ENCODE assay signal across 1 cellular context in the genomic region with DNA sequence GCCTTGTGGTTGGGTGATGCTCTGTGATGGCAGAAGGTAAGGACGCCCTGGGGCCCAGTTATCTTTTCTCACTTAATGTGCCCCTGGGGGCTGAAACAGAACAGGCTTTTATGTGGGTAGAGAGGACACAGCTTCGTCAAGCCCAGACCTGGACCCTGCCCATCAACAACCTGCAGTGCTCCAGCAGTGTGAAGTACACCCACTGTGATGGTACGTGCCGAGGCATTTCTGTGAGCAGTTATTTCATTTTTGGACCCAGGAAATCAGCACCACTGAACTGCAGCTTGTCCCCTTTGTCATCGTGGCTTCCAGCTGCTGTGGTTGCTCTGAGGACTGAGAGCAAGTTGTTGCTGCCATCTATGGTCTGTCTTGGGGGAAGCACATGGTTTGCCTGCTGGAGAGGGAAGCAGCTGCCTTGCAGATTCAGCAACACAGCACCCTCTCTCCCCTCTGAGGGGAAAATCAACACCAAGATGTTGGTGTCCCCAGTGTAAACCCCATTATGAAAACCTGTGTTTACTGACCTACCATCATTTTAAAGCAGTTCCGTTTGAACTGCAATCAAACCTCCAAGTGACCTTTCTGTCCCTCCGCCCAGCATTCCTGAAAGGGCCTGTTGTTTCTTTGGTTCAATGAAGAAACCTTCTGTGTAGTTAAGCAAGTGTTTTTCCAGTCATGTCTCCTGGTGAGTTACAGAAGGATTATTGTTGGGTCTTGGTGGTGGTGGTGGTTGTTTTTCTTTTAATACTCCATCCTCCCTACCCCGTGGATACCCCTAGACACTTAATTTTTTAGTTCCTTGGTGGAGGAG.
TF ChIP-seq lines count a peak whose summit lies in the region.

No MANE protein-coding gene starts in this region.

TF ChIP-seq in HepG2, 621 proteins besides CTCF, POLR2A, EP300 and RAD21 (continued from another document and continues in another):
- TF ChIP-seq, protein P1, sequence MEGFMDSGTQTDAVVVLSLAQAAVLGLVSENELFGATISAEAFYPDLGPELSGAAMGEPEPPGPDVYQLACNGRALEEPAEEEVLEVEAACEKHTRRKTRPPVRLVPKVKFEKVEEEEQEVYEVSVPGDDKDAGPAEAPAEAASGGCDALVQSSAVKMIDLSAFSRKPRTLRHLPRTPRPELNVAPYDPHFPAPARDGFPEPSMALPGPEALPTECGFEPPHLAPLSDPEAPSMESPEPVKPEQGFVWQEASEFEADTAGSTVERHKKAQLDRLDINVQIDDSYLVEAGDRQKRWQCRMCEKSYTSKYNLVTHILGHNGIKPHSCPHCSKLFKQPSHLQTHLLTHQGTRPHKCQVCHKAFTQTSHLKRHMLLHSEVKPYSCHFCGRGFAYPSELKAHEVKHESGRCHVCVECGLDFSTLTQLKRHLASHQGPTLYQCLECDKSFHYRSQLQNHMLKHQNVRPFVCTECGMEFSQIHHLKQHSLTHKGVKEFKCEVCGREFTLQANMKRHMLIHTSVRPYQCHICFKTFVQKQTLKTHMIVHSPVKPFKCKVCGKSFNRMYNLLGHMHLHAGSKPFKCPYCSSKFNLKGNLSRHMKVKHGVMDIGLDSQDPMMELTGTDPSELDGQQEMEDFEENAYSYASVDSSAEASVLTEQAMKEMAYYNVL (CRISPR knock-in tag; IDR thresholded peaks at IDR 0.05; ENCODE audit: borderline replicate concordance) = peak; percentile 71; the same call in 1 of the 2 replicates
- TF ChIP-seq NR1H2 (CRISPR knock-in tag; IDR thresholded peaks at IDR 0.05; ENCODE audit: borderline replicate concordance, low read depth) (no peak), EED (CRISPR knock-in tag; IDR thresholded peaks at IDR 0.05) (no peak), KDM5A (IDR thresholded peaks at IDR 0.05; ENCODE audit: borderline replicate concordance, low read length) (peak; percentile 86), ZNF431 (CRISPR knock-in tag; IDR thresholded peaks at IDR 0.05; ENCODE audit: borderline replicate concordance, low read depth) (peak; percentile 83; the same call in 1 of the 2 replicates), ZNF747 (CRISPR knock-in tag; IDR thresholded peaks at IDR 0.05; ENCODE audit: borderline replicate concordance) (peak; percentile 51; the same call in 1 of the 2 replicates), ZNF709 (CRISPR knock-in tag; IDR thresholded peaks at IDR 0.05) (peak; percentile 56; the same call in 1 of the 2 replicates), ZNF546 (CRISPR knock-in tag; conservative IDR thresholded peaks at IDR 0.05) (0 out of 2 replicates have a peak, but pooled peaks have one; percentile 54), ZNF333 (CRISPR knock-in tag; IDR thresholded peaks at IDR 0.05; ENCODE audit: borderline replicate concordance) (no peak), CHD2 (IDR thresholded peaks at IDR 0.05; ENCODE audit: low read depth, low read length) (peak; percentile 44; the same call in 1 of the 2 replicates), ZNF577 (CRISPR knock-in tag; IDR thresholded peaks at IDR 0.05; ENCODE audit: borderline replicate concordance, low read depth) (no peak), FOXJ3 (CRISPR knock-in tag; IDR thresholded peaks at IDR 0.05; ENCODE audit: borderline replicate concordance) (peak; percentile 99), FIP1L1 (IDR thresholded peaks at IDR 0.05; ENCODE audit: borderline replicate concordance, insufficient read depth, low read depth, low read length) (no peak; the same call in 1 of the 2 replicates), FOXP1 (IDR thresholded peaks at IDR 0.05) (peak; percentile 98), FOXP1 (CRISPR knock-in tag; IDR thresholded peaks at IDR 0.05) (peak; percentile 99), DPF2 (CRISPR knock-in tag; IDR thresholded peaks at IDR 0.05; ENCODE audit: borderline replicate concordance, low read depth) (peak; percentile 96), HOXA3 (CRISPR knock-in tag; IDR thresholded peaks at IDR 0.05) (peak; percentile 86), GFI1 (CRISPR knock-in tag; IDR thresholded peaks at IDR 0.05; ENCODE audit: borderline replicate concordance) (peak; percentile 96), RBAK (CRISPR knock-in tag; IDR thresholded peaks at IDR 0.05) (no peak; the same call in 1 of the 2 replicates), SIX1 (CRISPR knock-in tag; IDR thresholded peaks at IDR 0.05; ENCODE audit: borderline replicate concordance) (peak; percentile 79), SMAD9 (CRISPR knock-in tag; IDR thresholded peaks at IDR 0.05) (no peak), ZNF205 (CRISPR knock-in tag; IDR thresholded peaks at IDR 0.05) (peak; percentile 87), SRSF9 (IDR thresholded peaks at IDR 0.05; ENCODE audit: borderline replicate concordance, insufficient read depth, low read depth, low read length, poor library complexity, severe bottlenecking) (no peak), MLLT10 (CRISPR knock-in tag; IDR thresholded peaks at IDR 0.05) (no peak), CBX5 (CRISPR knock-in tag; IDR thresholded peaks at IDR 0.05; ENCODE audit: borderline replicate concordance) (peak; percentile 87; the same call in 1 of the 2 replicates), TBL1XR1 (IDR thresholded peaks at IDR 0.05; ENCODE audit: borderline replicate concordance, low read length, partially characterized antibody) (peak; percentile 82), ZFAT (CRISPR knock-in tag; conservative IDR thresholded peaks at IDR 0.05) (no peak), RARA (CRISPR knock-in tag; IDR thresholded peaks at IDR 0.05) (peak; percentile 100), ZNF761 (CRISPR knock-in tag; conservative IDR thresholded peaks at IDR 0.05) (peak; percentile 90), POGZ (CRISPR knock-in tag; IDR thresholded peaks at IDR 0.05) (peak; percentile 79), ZNF672 (CRISPR knock-in tag; IDR thresholded peaks at IDR 0.05) (no peak), SMAD1 (CRISPR knock-in tag; IDR thresholded peaks at IDR 0.05; ENCODE audit: borderline replicate concordance, low read depth) (no peak), THAP11 (CRISPR knock-in tag; IDR thresholded peaks at IDR 0.05) (peak; percentile 73), KAT7 (CRISPR knock-in tag; IDR thresholded peaks at IDR 0.05; ENCODE audit: borderline replicate concordance) (0 out of 2 replicates have a peak, but pooled peaks have one; percentile 30), ATM (IDR thresholded peaks at IDR 0.05; ENCODE audit: borderline replicate concordance) (no peak)
- TF ChIP-seq, protein P2, sequence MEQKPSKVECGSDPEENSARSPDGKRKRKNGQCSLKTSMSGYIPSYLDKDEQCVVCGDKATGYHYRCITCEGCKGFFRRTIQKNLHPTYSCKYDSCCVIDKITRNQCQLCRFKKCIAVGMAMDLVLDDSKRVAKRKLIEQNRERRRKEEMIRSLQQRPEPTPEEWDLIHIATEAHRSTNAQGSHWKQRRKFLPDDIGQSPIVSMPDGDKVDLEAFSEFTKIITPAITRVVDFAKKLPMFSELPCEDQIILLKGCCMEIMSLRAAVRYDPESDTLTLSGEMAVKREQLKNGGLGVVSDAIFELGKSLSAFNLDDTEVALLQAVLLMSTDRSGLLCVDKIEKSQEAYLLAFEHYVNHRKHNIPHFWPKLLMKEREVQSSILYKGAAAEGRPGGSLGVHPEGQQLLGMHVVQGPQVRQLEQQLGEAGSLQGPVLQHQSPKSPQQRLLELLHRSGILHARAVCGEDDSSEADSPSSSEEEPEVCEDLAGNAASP (CRISPR knock-in tag; IDR thresholded peaks at IDR 0.05; ENCODE audit: borderline replicate concordance) = peak; percentile 96; the same call in 1 of the 2 replicates
- TF ChIP-seq, protein P3, sequence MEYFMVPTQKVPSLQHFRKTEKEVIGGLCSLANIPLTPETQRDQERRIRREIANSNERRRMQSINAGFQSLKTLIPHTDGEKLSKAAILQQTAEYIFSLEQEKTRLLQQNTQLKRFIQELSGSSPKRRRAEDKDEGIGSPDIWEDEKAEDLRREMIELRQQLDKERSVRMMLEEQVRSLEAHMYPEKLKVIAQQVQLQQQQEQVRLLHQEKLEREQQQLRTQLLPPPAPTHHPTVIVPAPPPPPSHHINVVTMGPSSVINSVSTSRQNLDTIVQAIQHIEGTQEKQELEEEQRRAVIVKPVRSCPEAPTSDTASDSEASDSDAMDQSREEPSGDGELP (IDR thresholded peaks at IDR 0.05; ENCODE audit: borderline replicate concordance, low read depth) = peak; percentile 94
- TF ChIP-seq, protein P4, sequence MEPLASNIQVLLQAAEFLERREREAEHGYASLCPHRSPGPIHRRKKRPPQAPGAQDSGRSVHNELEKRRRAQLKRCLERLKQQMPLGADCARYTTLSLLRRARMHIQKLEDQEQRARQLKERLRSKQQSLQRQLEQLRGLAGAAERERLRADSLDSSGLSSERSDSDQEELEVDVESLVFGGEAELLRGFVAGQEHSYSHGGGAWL (CRISPR knock-in tag; IDR thresholded peaks at IDR 0.05) = peak; percentile 73; the same call in 1 of the 2 replicates
- TF ChIP-seq, protein P5, sequence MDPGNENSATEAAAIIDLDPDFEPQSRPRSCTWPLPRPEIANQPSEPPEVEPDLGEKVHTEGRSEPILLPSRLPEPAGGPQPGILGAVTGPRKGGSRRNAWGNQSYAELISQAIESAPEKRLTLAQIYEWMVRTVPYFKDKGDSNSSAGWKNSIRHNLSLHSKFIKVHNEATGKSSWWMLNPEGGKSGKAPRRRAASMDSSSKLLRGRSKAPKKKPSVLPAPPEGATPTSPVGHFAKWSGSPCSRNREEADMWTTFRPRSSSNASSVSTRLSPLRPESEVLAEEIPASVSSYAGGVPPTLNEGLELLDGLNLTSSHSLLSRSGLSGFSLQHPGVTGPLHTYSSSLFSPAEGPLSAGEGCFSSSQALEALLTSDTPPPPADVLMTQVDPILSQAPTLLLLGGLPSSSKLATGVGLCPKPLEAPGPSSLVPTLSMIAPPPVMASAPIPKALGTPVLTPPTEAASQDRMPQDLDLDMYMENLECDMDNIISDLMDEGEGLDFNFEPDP (CRISPR knock-in tag; conservative IDR thresholded peaks at IDR 0.05) = 0 out of 2 replicates have a peak, but pooled peaks have one; percentile 93
- TF ChIP-seq, protein P6, sequence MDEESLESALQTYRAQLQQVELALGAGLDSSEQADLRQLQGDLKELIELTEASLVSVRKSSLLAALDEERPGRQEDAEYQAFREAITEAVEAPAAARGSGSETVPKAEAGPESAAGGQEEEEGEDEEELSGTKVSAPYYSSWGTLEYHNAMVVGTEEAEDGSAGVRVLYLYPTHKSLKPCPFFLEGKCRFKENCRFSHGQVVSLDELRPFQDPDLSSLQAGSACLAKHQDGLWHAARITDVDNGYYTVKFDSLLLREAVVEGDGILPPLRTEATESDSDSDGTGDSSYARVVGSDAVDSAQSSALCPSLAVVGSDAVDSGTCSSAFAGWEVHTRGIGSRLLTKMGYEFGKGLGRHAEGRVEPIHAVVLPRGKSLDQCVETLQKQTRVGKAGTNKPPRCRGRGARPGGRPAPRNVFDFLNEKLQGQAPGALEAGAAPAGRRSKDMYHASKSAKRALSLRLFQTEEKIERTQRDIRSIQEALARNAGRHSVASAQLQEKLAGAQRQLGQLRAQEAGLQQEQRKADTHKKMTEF (CRISPR knock-in tag; IDR thresholded peaks at IDR 0.05) = peak; percentile 97
- TF ChIP-seq, protein P7, sequence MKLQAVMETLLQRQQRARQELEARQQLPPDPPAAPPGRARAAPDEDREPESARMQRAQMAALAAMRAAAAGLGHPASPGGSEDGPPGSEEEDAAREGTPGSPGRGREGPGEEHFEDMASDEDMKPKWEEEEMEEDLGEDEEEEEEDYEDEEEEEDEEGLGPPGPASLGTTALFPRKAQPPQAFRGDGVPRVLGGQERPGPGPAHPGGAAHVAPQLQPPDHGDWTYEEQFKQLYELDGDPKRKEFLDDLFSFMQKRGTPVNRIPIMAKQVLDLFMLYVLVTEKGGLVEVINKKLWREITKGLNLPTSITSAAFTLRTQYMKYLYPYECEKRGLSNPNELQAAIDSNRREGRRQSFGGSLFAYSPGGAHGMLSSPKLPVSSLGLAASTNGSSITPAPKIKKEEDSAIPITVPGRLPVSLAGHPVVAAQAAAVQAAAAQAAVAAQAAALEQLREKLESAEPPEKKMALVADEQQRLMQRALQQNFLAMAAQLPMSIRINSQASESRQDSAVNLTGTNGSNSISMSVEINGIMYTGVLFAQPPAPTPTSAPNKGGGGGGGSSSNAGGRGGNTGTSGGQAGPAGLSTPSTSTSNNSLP (IDR thresholded peaks at IDR 0.05; ENCODE audit: low read depth, low read length) = peak; percentile 70
- TF ChIP-seq, protein P8, sequence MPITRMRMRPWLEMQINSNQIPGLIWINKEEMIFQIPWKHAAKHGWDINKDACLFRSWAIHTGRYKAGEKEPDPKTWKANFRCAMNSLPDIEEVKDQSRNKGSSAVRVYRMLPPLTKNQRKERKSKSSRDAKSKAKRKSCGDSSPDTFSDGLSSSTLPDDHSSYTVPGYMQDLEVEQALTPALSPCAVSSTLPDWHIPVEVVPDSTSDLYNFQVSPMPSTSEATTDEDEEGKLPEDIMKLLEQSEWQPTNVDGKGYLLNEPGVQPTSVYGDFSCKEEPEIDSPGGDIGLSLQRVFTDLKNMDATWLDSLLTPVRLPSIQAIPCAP (CRISPR knock-in tag; IDR thresholded peaks at IDR 0.05; ENCODE audit: low read depth) = 0 out of 2 replicates have a peak, but pooled peaks have one; percentile 7
- TF ChIP-seq, protein P9, sequence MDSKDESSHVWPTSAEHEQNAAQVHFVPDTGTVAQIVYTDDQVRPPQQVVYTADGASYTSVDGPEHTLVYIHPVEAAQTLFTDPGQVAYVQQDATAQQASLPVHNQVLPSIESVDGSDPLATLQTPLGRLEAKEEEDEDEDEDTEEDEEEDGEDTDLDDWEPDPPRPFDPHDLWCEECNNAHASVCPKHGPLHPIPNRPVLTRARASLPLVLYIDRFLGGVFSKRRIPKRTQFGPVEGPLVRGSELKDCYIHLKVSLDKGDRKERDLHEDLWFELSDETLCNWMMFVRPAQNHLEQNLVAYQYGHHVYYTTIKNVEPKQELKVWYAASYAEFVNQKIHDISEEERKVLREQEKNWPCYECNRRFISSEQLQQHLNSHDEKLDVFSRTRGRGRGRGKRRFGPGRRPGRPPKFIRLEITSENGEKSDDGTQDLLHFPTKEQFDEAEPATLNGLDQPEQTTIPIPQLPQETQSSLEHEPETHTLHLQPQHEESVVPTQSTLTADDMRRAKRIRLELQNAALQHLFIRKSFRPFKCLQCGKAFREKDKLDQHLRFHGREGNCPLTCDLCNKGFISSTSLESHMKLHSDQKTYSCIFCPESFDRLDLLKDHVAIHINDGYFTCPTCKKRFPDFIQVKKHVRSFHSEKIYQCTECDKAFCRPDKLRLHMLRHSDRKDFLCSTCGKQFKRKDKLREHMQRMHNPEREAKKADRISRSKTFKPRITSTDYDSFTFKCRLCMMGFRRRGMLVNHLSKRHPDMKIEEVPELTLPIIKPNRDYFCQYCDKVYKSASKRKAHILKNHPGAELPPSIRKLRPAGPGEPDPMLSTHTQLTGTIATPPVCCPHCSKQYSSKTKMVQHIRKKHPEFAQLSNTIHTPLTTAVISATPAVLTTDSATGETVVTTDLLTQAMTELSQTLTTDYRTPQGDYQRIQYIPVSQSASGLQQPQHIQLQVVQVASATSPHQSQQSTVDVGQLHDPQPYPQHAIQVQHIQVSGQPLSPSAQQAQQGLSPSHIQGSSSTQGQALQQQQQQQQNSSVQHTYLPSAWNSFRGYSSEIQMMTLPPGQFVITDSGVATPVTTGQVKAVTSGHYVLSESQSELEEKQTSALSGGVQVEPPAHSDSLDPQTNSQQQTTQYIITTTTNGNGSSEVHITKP (CRISPR knock-in tag; IDR thresholded peaks at IDR 0.05; ENCODE audit: low read depth) = peak; percentile 76
- TF ChIP-seq, protein P10, sequence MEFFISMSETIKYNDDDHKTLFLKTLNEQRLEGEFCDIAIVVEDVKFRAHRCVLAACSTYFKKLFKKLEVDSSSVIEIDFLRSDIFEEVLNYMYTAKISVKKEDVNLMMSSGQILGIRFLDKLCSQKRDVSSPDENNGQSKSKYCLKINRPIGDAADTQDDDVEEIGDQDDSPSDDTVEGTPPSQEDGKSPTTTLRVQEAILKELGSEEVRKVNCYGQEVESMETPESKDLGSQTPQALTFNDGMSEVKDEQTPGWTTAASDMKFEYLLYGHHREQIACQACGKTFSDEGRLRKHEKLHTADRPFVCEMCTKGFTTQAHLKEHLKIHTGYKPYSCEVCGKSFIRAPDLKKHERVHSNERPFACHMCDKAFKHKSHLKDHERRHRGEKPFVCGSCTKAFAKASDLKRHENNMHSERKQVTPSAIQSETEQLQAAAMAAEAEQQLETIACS (CRISPR knock-in tag; IDR thresholded peaks at IDR 0.05) = no peak
